15 cellular contexts compared by ENCODE assay signal in the genomic region with DNA sequence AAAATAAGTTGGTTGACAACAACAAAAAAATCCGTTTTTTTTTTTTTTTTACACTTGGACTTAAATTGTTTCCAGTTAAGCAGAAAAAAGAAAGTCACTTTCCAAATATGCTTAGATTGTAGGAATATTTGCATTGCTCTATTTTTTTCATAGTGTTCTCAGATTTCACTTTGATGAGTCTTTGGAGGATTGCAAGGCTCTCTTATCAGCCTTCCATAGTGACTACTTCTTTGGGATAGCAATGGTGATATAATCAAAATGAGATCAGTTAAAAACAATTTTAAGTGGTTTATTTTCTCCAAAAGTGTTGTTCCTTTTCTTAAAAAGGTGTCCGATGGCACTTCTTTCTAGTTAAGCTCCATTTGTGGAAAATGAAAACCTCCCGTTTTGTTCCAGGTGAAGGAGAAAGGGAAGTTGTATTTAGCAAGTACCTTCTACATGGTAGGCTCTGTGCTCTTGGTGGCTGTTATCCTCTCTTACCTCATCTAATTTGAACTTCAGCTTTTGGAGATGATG. TPM values are rescaled to one million over a fixed set of nuclear protein-coding genes. Genes with fewer than 3 reads are reported as not detected.
DNase-seq lines count a peak whose midpoint lies in the region; TF ChIP-seq lines count a peak whose summit lies in the region.
"Had no signal": no experiment of that assay in that cellular context is flagged by ENCODE, and none has a peak within 500 bp of the region (broad histone marks: within the 10 kb centered on the region; RNA-seq: fewer than 3 reads in every experiment).

No MANE protein-coding gene starts in this region.

- no peak for TF ChIP-seq CTCF in ascending aorta (IDR thresholded peaks at IDR 0.05)

- H2AK5ac ChIP-seq in trophoblast cell (ENCODE audit: low read length) = no peak overlapping the region

- H3K4me3 Mint-ChIP-seq in T-helper 1 cell treated with Interleukin-12 subunit alpha and Interleukin-12 subunit beta and Interleukin-4 antibody, amounts not matched to agents 30 μg/mL and 1 μg/mL, for 36 hours = peak overlapping the region; percentile 36

- no peak overlapping the region for H2BK5ac ChIP-seq in trophoblast cell (ENCODE audit: low read depth, low read length, poor library complexity)

- H3K18ac ChIP-seq in trophoblast cell (ENCODE audit: low read length) = no peak overlapping the region

- no peak overlapping the region for H4K12ac ChIP-seq in trophoblast cell (ENCODE audit: low read depth, low read length)

- H3K27me3 Mint-ChIP-seq in T-helper 1 cell treated with Interleukin-12 subunit alpha and Interleukin-12 subunit beta and Interleukin-4 antibody, amounts not matched to agents 30 μg/mL and 1 μg/mL, for 36 hours (ENCODE audit: low read depth) = peaks cover 9% of the 10 kb centered on the region

- H3K27ac ChIP-seq in ascending aorta (peak overlapping the region; percentile 4 to 44), trophoblast cell (ENCODE audit: low read depth, low read length) (no peak overlapping the region)
- H3K27ac ChIP-seq: 22Rv1, SJCRH30 had no signal

- H2BK12ac ChIP-seq in trophoblast cell (ENCODE audit: low read length) = no peak overlapping the region

- no peak overlapping the region for H2AFZ ChIP-seq in trophoblast cell (ENCODE audit: insufficient read depth, low read length, poor library complexity)

- H3K9me3 ChIP-seq in ascending aorta (no peaks in the 10 kb centered on the region), trophoblast cell (ENCODE audit: insufficient read depth, low read depth, low read length) (peaks cover 2% of the 10 kb centered on the region)
- H3K9me3 ChIP-seq: SJCRH30 had no signal

- peaks cover 25% of the 10 kb centered on the region for H3K79me1 ChIP-seq in trophoblast cell (ENCODE audit: low read length)

- peaks cover 4% of the 10 kb centered on the region for H3K36me3 Mint-ChIP-seq in T-helper 1 cell treated with Interleukin-12 subunit alpha and Interleukin-12 subunit beta and Interleukin-4 antibody, amounts not matched to agents 30 μg/mL and 1 μg/mL, for 36 hours (ENCODE audit: low read depth)

- H4K8ac ChIP-seq in trophoblast cell (ENCODE audit: low read depth, low read length) = no peak overlapping the region

- H3K9ac ChIP-seq in trophoblast cell (ENCODE audit: low read length) = no peak overlapping the region

- no peaks in the 10 kb centered on the region for H3K9me3 Mint-ChIP-seq in T-helper 1 cell treated with Interleukin-12 subunit alpha and Interleukin-12 subunit beta and Interleukin-4 antibody, amounts not matched to agents 30 μg/mL and 1 μg/mL, for 36 hours

- no peak overlapping the region for H4K91ac ChIP-seq in trophoblast cell (ENCODE audit: low read depth, low read length)

- no CpG with 5 or more reads among the region's 3 CpGs for WGBS in trophoblast cell (ENCODE audit: extremely low coverage, insufficient coverage, insufficient read length)

- H3K4me3 ChIP-seq in ascending aorta (peak overlapping the region in 1 of 2 donors; percentile 15), trophoblast cell (ENCODE audit: low read depth, low read length) (no peak overlapping the region)
- H3K4me3 ChIP-seq: SJCRH30 had no signal

- H3K36me3 ChIP-seq in ascending aorta (no peaks in the 10 kb centered on the region), trophoblast cell (ENCODE audit: control insufficient read depth in 1 of 2, insufficient read depth in 2 of 2, low read length in 2 of 2) (peaks cover 1 to 2% of the 10 kb centered on the region in 2 experiments)
- H3K36me3 ChIP-seq: SJCRH30 had no signal

- H3K79me2 ChIP-seq in trophoblast cell (ENCODE audit: control insufficient read depth, insufficient read depth, low read length, poor library complexity) = peaks cover 29% of the 10 kb centered on the region

- H3K23ac ChIP-seq in trophoblast cell (ENCODE audit: low read length) = no peak overlapping the region

- H2BK120ac ChIP-seq in trophoblast cell (ENCODE audit: insufficient read depth, low read length, poor library complexity) = no peak overlapping the region

- H3K4ac ChIP-seq in trophoblast cell (ENCODE audit: low read depth, low read length) = peak overlapping the region; percentile 77

- H3K4me1 ChIP-seq in ascending aorta (peaks cover 0 to 2% of the 10 kb centered on the region in 2 donors), trophoblast cell (ENCODE audit: control insufficient read depth in 1 of 2, insufficient read depth in 2 of 2, low read length in 2 of 2) (peaks cover 0 to 5% of the 10 kb centered on the region in 2 experiments)

- H3K4me1 Mint-ChIP-seq in T-helper 1 cell treated with Interleukin-12 subunit alpha and Interleukin-12 subunit beta and Interleukin-4 antibody, amounts not matched to agents 30 μg/mL and 1 μg/mL, for 36 hours (ENCODE audit: low read depth) = peaks cover 40% of the 10 kb centered on the region

- intact Hi-C loops in ascending aorta (cut with DNase I) = no loop called here

- H3K27ac Mint-ChIP-seq in T-helper 1 cell treated with Interleukin-12 subunit alpha and Interleukin-12 subunit beta and Interleukin-4 antibody, amounts not matched to agents 30 μg/mL and 1 μg/mL, for 36 hours = no peak overlapping the region

- H3K4me2 ChIP-seq in trophoblast cell (ENCODE audit: low read length) = peak overlapping the region; percentile 53

- no peak for DNase-seq in T-helper 1 cell
- peak; percentile 56 for DNase-seq in HT1080 (ENCODE audit: low read depth)
- DNase-seq in ascending aorta (ENCODE audit: low spot score in 2 of 2) = no peak
- DNase-seq in trophoblast cell = peak in 1 of 2 donors; percentile 87
- DNase-seq in NCI-H1092 treated with DMSO at 0.1 percent for 48 hours (lab: John Stamatoyannopoulos, UW) = no peak
- no peak for DNase-seq in activated CD8-positive, alpha-beta memory T cell treated with anti-CD3 and anti-CD28 coated beads for 24 hours
- DNase-seq in COR-L47 (lab: John Stamatoyannopoulos, UW) = no peak
- DNase-seq: amygdala; immature natural killer cell; NCI-H1092; stimulated activated CD4-positive, alpha-beta T cell treated with anti-CD3 and anti-CD28 coated beads, Interleukin-12 subunit alpha, Interleukin-12 subunit beta, amount 100 ng/mL, for 4 hours; stimulated activated CD8-positive, alpha-beta memory T cell treated with anti-CD3 and anti-CD28 coated beads, Interleukin-4, amount 100 ng/mL, for 48 hours had no signal

- H3K14ac ChIP-seq in trophoblast cell (ENCODE audit: low read length) = no peak overlapping the region

- H3K27me3 ChIP-seq in ascending aorta = no peaks in the 10 kb centered on the region
- H3K27me3 ChIP-seq in trophoblast cell (ENCODE audit: insufficient read depth, low read length) = no peaks in the 10 kb centered on the region
- H3K27me3 ChIP-seq: SJCRH30 had no signal

RNA-seq across cellular contexts. Expression of a gene that starts 3.9 kb away (rescaled TPM):
- total RNA-seq in HT1080 (2014; rRNA removed; shearing (Covaris generic)) = 6.4 and 6.6 TPM in 2 replicates
- polyA plus RNA-seq in HT1080 (2015; cell fraction: cytosol; rRNA removed) = 4.7 and 5.7 TPM in 2 replicates
- 6.0 and 7.5 TPM in 2 replicates for polyA plus RNA-seq in HT1080 (2015; cell fraction: nucleus; rRNA removed)
- 16.9 TPM for total RNA-seq in ascending aorta
- 93.8 and 95.6 TPM in 2 replicates for polyA plus RNA-seq in trophoblast cell (2013)
